1 cellular context compared by ENCODE assay signal in the genomic region with DNA sequence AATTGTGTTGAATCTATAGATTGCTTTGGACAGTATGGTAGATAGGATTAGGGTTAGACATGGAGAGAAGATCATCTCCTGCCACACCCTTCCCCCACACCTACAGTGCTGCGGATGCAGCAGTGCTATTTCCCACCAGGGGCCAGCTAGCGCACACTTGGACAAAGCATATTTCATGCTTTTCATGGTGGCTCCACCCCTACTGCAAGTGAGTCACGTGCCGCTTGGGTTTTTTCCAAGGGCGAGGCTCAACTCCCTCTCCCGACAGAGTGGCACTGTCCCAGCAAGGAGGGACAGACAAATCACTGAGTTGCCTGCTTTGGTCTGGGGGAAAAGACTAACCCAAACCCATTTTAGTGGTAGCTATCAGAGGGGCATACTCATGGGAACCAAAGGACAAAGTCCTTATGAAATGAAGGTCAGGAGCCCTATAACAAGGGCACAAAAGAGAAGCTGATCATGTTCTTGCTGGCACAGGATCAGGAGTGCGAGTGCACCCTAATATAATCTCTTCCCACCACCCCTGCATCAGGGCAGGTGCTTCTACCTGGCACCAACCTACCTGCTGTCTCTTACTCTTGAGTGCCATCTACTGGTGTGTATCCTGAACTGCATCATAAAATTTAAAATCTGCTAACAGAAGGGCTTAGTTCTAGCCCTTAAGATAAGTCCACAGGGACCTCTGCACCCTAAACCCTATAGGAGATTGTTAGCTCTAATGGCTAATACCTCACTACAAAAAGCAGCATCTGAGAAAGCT.
TF ChIP-seq lines count a peak whose summit lies in the region.

No MANE protein-coding gene starts in this region.

TF ChIP-seq in GM12878, 131 proteins besides CTCF, POLR2A, EP300 and RAD21:
- 0 out of 2 replicates have a peak, but pooled peaks have one; percentile 22 for TF ChIP-seq ESRRA (IDR thresholded peaks at IDR 0.05; ENCODE audit: low read length)
- no peak for TF ChIP-seq SMAD5 (IDR thresholded peaks at IDR 0.05; ENCODE audit: low read depth)
- TF ChIP-seq, protein P1, sequence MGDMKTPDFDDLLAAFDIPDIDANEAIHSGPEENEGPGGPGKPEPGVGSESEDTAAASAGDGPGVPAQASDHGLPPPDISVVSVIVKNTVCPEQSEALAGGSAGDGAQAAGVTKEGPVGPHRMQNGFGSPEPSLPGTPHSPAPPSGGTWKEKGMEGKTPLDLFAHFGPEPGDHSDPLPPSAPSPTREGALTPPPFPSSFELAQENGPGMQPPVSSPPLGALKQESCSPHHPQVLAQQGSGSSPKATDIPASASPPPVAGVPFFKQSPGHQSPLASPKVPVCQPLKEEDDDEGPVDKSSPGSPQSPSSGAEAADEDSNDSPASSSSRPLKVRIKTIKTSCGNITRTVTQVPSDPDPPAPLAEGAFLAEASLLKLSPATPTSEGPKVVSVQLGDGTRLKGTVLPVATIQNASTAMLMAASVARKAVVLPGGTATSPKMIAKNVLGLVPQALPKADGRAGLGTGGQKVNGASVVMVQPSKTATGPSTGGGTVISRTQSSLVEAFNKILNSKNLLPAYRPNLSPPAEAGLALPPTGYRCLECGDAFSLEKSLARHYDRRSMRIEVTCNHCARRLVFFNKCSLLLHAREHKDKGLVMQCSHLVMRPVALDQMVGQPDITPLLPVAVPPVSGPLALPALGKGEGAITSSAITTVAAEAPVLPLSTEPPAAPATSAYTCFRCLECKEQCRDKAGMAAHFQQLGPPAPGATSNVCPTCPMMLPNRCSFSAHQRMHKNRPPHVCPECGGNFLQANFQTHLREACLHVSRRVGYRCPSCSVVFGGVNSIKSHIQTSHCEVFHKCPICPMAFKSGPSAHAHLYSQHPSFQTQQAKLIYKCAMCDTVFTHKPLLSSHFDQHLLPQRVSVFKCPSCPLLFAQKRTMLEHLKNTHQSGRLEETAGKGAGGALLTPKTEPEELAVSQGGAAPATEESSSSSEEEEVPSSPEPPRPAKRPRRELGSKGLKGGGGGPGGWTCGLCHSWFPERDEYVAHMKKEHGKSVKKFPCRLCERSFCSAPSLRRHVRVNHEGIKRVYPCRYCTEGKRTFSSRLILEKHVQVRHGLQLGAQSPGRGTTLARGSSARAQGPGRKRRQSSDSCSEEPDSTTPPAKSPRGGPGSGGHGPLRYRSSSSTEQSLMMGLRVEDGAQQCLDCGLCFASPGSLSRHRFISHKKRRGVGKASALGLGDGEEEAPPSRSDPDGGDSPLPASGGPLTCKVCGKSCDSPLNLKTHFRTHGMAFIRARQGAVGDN (IDR thresholded peaks at IDR 0.05), result no peak
- no peak for TF ChIP-seq FOS (IDR thresholded peaks at IDR 0.05; ENCODE audit: borderline replicate concordance, extremely low read depth, insufficient read length)
- TF ChIP-seq, protein P2, sequence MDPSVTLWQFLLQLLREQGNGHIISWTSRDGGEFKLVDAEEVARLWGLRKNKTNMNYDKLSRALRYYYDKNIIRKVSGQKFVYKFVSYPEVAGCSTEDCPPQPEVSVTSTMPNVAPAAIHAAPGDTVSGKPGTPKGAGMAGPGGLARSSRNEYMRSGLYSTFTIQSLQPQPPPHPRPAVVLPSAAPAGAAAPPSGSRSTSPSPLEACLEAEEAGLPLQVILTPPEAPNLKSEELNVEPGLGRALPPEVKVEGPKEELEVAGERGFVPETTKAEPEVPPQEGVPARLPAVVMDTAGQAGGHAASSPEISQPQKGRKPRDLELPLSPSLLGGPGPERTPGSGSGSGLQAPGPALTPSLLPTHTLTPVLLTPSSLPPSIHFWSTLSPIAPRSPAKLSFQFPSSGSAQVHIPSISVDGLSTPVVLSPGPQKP (IDR thresholded peaks at IDR 0.05; ENCODE audit: low read depth, low read length), result no peak
- TF ChIP-seq, protein P3, sequence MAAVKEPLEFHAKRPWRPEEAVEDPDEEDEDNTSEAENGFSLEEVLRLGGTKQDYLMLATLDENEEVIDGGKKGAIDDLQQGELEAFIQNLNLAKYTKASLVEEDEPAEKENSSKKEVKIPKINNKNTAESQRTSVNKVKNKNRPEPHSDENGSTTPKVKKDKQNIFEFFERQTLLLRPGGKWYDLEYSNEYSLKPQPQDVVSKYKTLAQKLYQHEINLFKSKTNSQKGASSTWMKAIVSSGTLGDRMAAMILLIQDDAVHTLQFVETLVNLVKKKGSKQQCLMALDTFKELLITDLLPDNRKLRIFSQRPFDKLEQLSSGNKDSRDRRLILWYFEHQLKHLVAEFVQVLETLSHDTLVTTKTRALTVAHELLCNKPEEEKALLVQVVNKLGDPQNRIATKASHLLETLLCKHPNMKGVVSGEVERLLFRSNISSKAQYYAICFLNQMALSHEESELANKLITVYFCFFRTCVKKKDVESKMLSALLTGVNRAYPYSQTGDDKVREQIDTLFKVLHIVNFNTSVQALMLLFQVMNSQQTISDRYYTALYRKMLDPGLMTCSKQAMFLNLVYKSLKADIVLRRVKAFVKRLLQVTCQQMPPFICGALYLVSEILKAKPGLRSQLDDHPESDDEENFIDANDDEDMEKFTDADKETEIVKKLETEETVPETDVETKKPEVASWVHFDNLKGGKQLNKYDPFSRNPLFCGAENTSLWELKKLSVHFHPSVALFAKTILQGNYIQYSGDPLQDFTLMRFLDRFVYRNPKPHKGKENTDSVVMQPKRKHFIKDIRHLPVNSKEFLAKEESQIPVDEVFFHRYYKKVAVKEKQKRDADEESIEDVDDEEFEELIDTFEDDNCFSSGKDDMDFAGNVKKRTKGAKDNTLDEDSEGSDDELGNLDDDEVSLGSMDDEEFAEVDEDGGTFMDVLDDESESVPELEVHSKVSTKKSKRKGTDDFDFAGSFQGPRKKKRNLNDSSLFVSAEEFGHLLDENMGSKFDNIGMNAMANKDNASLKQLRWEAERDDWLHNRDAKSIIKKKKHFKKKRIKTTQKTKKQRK (IDR thresholded peaks at IDR 0.05; ENCODE audit: low read depth, low read length), result no peak
- no peak for TF ChIP-seq FOXK2 (IDR thresholded peaks at IDR 0.05)
- TF ChIP-seq, protein P4, sequence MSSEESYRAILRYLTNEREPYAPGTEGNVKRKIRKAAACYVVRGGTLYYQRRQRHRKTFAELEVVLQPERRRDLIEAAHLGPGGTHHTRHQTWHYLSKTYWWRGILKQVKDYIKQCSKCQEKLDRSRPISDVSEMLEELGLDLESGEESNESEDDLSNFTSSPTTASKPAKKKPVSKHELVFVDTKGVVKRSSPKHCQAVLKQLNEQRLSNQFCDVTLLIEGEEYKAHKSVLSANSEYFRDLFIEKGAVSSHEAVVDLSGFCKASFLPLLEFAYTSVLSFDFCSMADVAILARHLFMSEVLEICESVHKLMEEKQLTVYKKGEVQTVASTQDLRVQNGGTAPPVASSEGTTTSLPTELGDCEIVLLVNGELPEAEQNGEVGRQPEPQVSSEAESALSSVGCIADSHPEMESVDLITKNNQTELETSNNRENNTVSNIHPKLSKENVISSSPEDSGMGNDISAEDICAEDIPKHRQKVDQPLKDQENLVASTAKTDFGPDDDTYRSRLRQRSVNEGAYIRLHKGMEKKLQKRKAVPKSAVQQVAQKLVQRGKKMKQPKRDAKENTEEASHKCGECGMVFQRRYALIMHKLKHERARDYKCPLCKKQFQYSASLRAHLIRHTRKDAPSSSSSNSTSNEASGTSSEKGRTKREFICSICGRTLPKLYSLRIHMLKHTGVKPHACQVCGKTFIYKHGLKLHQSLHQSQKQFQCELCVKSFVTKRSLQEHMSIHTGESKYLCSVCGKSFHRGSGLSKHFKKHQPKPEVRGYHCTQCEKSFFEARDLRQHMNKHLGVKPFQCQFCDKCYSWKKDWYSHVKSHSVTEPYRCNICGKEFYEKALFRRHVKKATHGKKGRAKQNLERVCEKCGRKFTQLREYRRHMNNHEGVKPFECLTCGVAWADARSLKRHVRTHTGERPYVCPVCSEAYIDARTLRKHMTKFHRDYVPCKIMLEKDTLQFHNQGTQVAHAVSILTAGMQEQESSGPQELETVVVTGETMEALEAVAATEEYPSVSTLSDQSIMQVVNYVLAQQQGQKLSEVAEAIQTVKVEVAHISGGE (CRISPR knock-in tag; IDR thresholded peaks at IDR 0.05), result no peak
- TF ChIP-seq NFIC (IDR thresholded peaks at IDR 0.05; ENCODE audit: low read depth, low read length), result no peak
- no peak for TF ChIP-seq NRF1 (conservative IDR thresholded peaks at IDR 0.05; ENCODE audit: low read depth, low read length)
- TF ChIP-seq BHLHE40 (IDR thresholded peaks at IDR 0.05; ENCODE audit: borderline replicate concordance in 1 of 2, low read depth in 2 of 2, low read length in 1 of 2), result 0 out of 4 replicates have a peak, but pooled peaks of 1 of the 2 experiments have one; percentile 21
- no peak for TF ChIP-seq MYC (IDR thresholded peaks at IDR 0.05; ENCODE audit: insufficient read depth, insufficient read length, insufficient replicate concordance, low read length, severe bottlenecking)
- peak; percentile 67; the same call in 1 of the 2 replicates for TF ChIP-seq SMC3 (IDR thresholded peaks at IDR 0.05; ENCODE audit: borderline replicate concordance, low read length)
- no peak for TF ChIP-seq DPF2 (IDR thresholded peaks at IDR 0.05)
